15 cellular contexts compared by ENCODE assay signal in genomic region chr1:114040273-114041043, GRCh38.
A peak's percentile ranks its signal among the peaks of the same experiment; 100 is the strongest.
DNase-seq lines count a peak whose midpoint lies in the region; ATAC-seq, FAIRE-seq and TF ChIP-seq lines count a peak whose summit lies in the region.
"Had no signal": no experiment of that assay in that cellular context is flagged by ENCODE, and none has a peak within 500 bp of the region (broad histone marks: within the 10 kb centered on the region; RNA-seq: fewer than 3 reads in every experiment).

No MANE protein-coding gene starts in this region.

- H3K36me3 Mint-ChIP-seq in astrocyte (ENCODE audit: low read depth, unreplicated experiment): no peaks in the 10 kb centered on the region
- H3K36me3 Mint-ChIP-seq: activated naive CD8-positive, alpha-beta T cell treated with anti-CD3 and anti-CD28 coated beads, Interleukin-2, amount 10 ng/mL, durations not matched to agents 7 days and 5 days; CD4-positive, CD25-positive, alpha-beta regulatory T cell had no signal

- H2AFZ ChIP-seq in astrocyte (ENCODE audit: low read depth, low read length): no peak overlapping the region

- H3K79me2 ChIP-seq in astrocyte (ENCODE audit: insufficient read depth, low read length): no peaks in the 10 kb centered on the region

- no peak for FAIRE-seq in astrocyte (lab: Jason Lieb, UNC)
- FAIRE-seq: pancreas had no signal

- no peak overlapping the region for H3K27ac ChIP-seq in astrocyte (ENCODE audit: low read depth, low read length)
- H3K27ac ChIP-seq: dorsolateral prefrontal cortex, heart left ventricle, pancreas had no signal

- no peaks in the 10 kb centered on the region for H3K36me3 ChIP-seq in astrocyte (ENCODE audit: insufficient read depth, low read length)
- H3K36me3 ChIP-seq: heart left ventricle, pancreas had no signal

- H3K4me1 Mint-ChIP-seq in astrocyte (ENCODE audit: low read depth, unreplicated experiment): peaks cover 3% of the 10 kb centered on the region
- H3K4me1 Mint-ChIP-seq: activated naive CD8-positive, alpha-beta T cell treated with anti-CD3 and anti-CD28 coated beads, Interleukin-2, amount 10 ng/mL, durations not matched to agents 7 days and 5 days; CD4-positive, CD25-positive, alpha-beta regulatory T cell had no signal

- H3K9me3 ChIP-seq in astrocyte (ENCODE audit: insufficient read depth, low read depth, low read length): no peaks in the 10 kb centered on the region
- H3K9me3 ChIP-seq: heart left ventricle, pancreas had no signal

- no peak overlapping the region for H3K4me3 ChIP-seq in astrocyte (ENCODE audit: insufficient read depth, low read depth, low read length)
- H3K4me3 ChIP-seq: dorsolateral prefrontal cortex, heart left ventricle, pancreas had no signal

- H3K4me2 ChIP-seq in astrocyte (ENCODE audit: low read length): no peak overlapping the region

- peaks cover 16% of the 10 kb centered on the region for H3K27me3 Mint-ChIP-seq in astrocyte (ENCODE audit: low read depth, unreplicated experiment)
- H3K27me3 Mint-ChIP-seq: activated naive CD8-positive, alpha-beta T cell treated with anti-CD3 and anti-CD28 coated beads, Interleukin-2, amount 10 ng/mL, durations not matched to agents 7 days and 5 days; stimulated activated naive CD8-positive, alpha-beta T cell treated with anti-CD3 and anti-CD28 coated beads, Interleukin-15, Interleukin-2, amounts not matched to agents 100 ng/mL and 50 ng/mL, for 24 hours had no signal

- H3K9ac ChIP-seq in astrocyte (ENCODE audit: low read length): no peak overlapping the region

- DNase-seq in Ammon's horn (ENCODE audit: low spot score): peak; percentile 48
- DNase-seq in LHCN-M2 (ENCODE audit: low read depth): peak; percentile 58
- DNase-seq in astrocyte (ENCODE audit: low read depth): peak; percentile 29
- peak; percentile 74 for DNase-seq in medulla oblongata (ENCODE audit: extremely low spot score)
- DNase-seq in NCI-H774 (lab: John Stamatoyannopoulos, UW): no peak
- no peak for DNase-seq in 8988T
- no peak for DNase-seq in NCI-H2227 (lab: John Stamatoyannopoulos, UW; ENCODE audit: unreplicated experiment)
- DNase-seq: activated naive CD8-positive, alpha-beta T cell treated with anti-CD3 and anti-CD28 coated beads, Interleukin-2, amount 10 ng/mL, durations not matched to agents 7 days and 5 days; CD4-positive, CD25-positive, alpha-beta regulatory T cell; dorsolateral prefrontal cortex; heart left ventricle; pancreas had no signal

- H3K4me1 ChIP-seq in astrocyte (ENCODE audit: insufficient read depth, low read length): no peaks in the 10 kb centered on the region
- H3K4me1 ChIP-seq: pancreas had no signal

- H4K20me1 ChIP-seq in astrocyte (ENCODE audit: insufficient read depth, low read length): no peaks in the 10 kb centered on the region

- H3K9me3 Mint-ChIP-seq in astrocyte (ENCODE audit: unreplicated experiment): no peaks in the 10 kb centered on the region
- H3K9me3 Mint-ChIP-seq: activated naive CD8-positive, alpha-beta T cell treated with anti-CD3 and anti-CD28 coated beads, Interleukin-2, amount 10 ng/mL, durations not matched to agents 7 days and 5 days; stimulated activated naive CD8-positive, alpha-beta T cell treated with anti-CD3 and anti-CD28 coated beads, Interleukin-15, Interleukin-2, amounts not matched to agents 100 ng/mL and 50 ng/mL, for 24 hours; T-helper 1 cell treated with Interleukin-12 subunit alpha and Interleukin-12 subunit beta and Interleukin-4 antibody, amounts not matched to agents 30 μg/mL and 1 μg/mL, for 36 hours had no signal

- peaks cover 16% of the 10 kb centered on the region for H3K27me3 ChIP-seq in astrocyte (ENCODE audit: insufficient read depth, low read length)
- H3K27me3 ChIP-seq: dorsolateral prefrontal cortex, heart left ventricle, pancreas had no signal

- no peak for TF ChIP-seq CTCF in astrocyte (IDR thresholded peaks at IDR 0.05; ENCODE audit: insufficient read depth, low read depth, low read length)

- no peak overlapping the region for H3K27ac Mint-ChIP-seq in astrocyte (ENCODE audit: unreplicated experiment)
- H3K27ac Mint-ChIP-seq: activated naive CD8-positive, alpha-beta T cell treated with anti-CD3 and anti-CD28 coated beads, Interleukin-2, amount 10 ng/mL, durations not matched to agents 7 days and 5 days; stimulated activated naive CD8-positive, alpha-beta T cell treated with anti-CD3 and anti-CD28 coated beads, Interleukin-15, Interleukin-2, amounts not matched to agents 100 ng/mL and 50 ng/mL, for 24 hours; T-helper 1 cell treated with Interleukin-12 subunit alpha and Interleukin-12 subunit beta and Interleukin-4 antibody, amounts not matched to agents 30 μg/mL and 1 μg/mL, for 36 hours had no signal

- H3K4me3 Mint-ChIP-seq in astrocyte (ENCODE audit: unreplicated experiment): no peak overlapping the region
- H3K4me3 Mint-ChIP-seq: activated naive CD8-positive, alpha-beta T cell treated with anti-CD3 and anti-CD28 coated beads, Interleukin-2, amount 10 ng/mL, durations not matched to agents 7 days and 5 days; CD4-positive, CD25-positive, alpha-beta regulatory T cell; stimulated activated naive CD8-positive, alpha-beta T cell treated with anti-CD3 and anti-CD28 coated beads, Interleukin-15, Interleukin-2, amounts not matched to agents 100 ng/mL and 50 ng/mL, for 24 hours; T-helper 1 cell treated with Interleukin-12 subunit alpha and Interleukin-12 subunit beta and Interleukin-4 antibody, amounts not matched to agents 30 μg/mL and 1 μg/mL, for 36 hours had no signal

- no peak for ATAC-seq in HG03097 (IDR thresholded peaks at IDR 0.05; ENCODE audit: low FRiP score, unreplicated experiment)

Comparison
In these comparisons a context has a peak if more than half of its experiments do, and no peak if none do; other contexts are left out.
1. DNase-seq: peak in Ammon's horn (single experiment), LHCN-M2 (single experiment), astrocyte (single experiment) and medulla oblongata (single experiment); none in NCI-H774 (single experiment), 8988T (single experiment) and NCI-H2227 (single experiment).